Comparison of ENCODE assay signal across 14 cellular contexts in genomic region chr3:195616681-195617080, GRCh38. TPM values are rescaled to one million over a fixed set of nuclear protein-coding genes. Genes with fewer than 3 reads are reported as not detected.
"Had no signal": no experiment of that assay in that cellular context is flagged by ENCODE, and none has a peak within 500 bp of the region (broad histone marks: within the 10 kb centered on the region; RNA-seq: fewer than 3 reads in every experiment).

No MANE protein-coding gene starts in this region.

- H3K27ac ChIP-seq: hepatocyte, thyroid gland, WERI-Rb-1 had no signal

- H3K27me3 ChIP-seq: hepatocyte, thyroid gland had no signal

- DNase-seq: activated CD8-positive, alpha-beta memory T cell treated with anti-CD3 and anti-CD28 coated beads, Interleukin-2, amount 50 U/mL, for 4 hours; activated CD8-positive, alpha-beta T cell treated with anti-CD3 and anti-CD28 coated beads for 36 hours; activated T-cell treated with anti-CD3 and anti-CD28 coated beads, Interleukin-2, amount 50 U/mL, for 72 hours; anterior cingulate cortex; cerebellar nuclear complex; dermis blood vessel endothelial cell; effector memory CD8-positive, alpha-beta T cell; nephron progenitor cell; thyroid gland; WERI-Rb-1 had no signal

- H3K9me3 ChIP-seq: thyroid gland had no signal

- H3K36me3 ChIP-seq: thyroid gland, WERI-Rb-1 had no signal

- H3K4me3 ChIP-seq: hepatocyte, thyroid gland had no signal

- ATAC-seq: activated CD8-positive, alpha-beta T cell treated with anti-CD3 and anti-CD28 coated beads for 36 hours; activated T-cell treated with anti-CD3 and anti-CD28 coated beads, Interleukin-2, amount 50 U/mL, for 72 hours; effector memory CD8-positive, alpha-beta T cell; SK-N-SH treated with all-trans-retinoic acid at 6 μM for 48 hours; stimulated activated memory B cell treated with anti-CD40 and anti-IgM and Interleukin-4, amounts not matched to agents 10 μg/mL and 1 μg/mL and 100 μg/mL, for 72 hours had no signal

RNA-seq across cellular contexts. Expression of gene APOD, which starts 32.9 kb away (rescaled TPM):
- total RNA-seq: activated CD8-positive, alpha-beta T cell treated with anti-CD3 and anti-CD28 coated beads for 36 hours; epithelial cell of proximal tubule had no signal
